Comparison of ENCODE assay signal across 11 cellular contexts in the genomic region with DNA sequence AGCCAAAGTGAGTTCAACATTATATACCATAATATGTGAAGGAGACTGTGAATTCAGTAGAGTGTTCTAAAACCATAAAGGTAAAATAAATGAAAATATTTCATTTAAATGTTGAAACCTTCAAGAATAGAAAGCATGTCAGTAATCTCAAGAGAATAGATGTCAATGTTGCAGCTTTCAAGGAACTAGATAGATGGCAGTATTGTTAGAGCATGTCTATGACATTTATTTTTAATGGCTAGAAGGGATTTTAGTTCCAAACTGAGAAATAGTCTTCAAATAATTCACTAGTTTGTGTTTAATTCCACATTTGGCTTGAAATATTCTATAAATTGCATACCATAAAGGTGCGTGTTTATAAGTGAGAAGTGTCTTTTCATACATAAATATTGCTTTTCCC.
DNase-seq lines count a peak whose midpoint lies in the region; ATAC-seq, FAIRE-seq and TF ChIP-seq lines count a peak whose summit lies in the region.
"Had no signal": no experiment of that assay in that cellular context is flagged by ENCODE, and none has a peak within 500 bp of the region (broad histone marks: within the 10 kb centered on the region; RNA-seq: fewer than 3 reads in every experiment).

No MANE protein-coding gene starts in this region.

- H3K79me1 ChIP-seq in IMR-90 (ENCODE audit: low read depth in 1 of 2, low read length in 2 of 2): no peaks in the 10 kb centered on the region
- H3K79me1 ChIP-seq in mesendoderm (ENCODE audit: low read length): no peaks in the 10 kb centered on the region

- H3K4ac ChIP-seq in IMR-90 (ENCODE audit: low read depth, low read length) (no peak overlapping the region), mesendoderm (ENCODE audit: low read depth, low read length) (no peak overlapping the region)

- peak; percentile 16 for FAIRE-seq in D721Med (lab: Jason Lieb, UNC)
- FAIRE-seq: islet of Langerhans, TTC549 had no signal

- no TSS peak for BruUV-seq in IMR-90 (replicated peaks; lab: Mats Ljungman, UMichigan)

- no peak overlapping the region for H4K8ac ChIP-seq in IMR-90 (ENCODE audit: low read depth in 2 of 2, low read length in 2 of 2)
- H4K8ac ChIP-seq in mesendoderm (ENCODE audit: low read depth, low read length): no peak overlapping the region

- H3K4me3 ChIP-seq in IMR-90 (ENCODE audit: insufficient read depth, low read depth, low read length) (no peak overlapping the region), mesendoderm (ENCODE audit: low read length) (no peak overlapping the region), SJCRH30 (no peak overlapping the region)
- H3K4me3 ChIP-seq: skin epidermis had no signal

- H2BK20ac ChIP-seq in IMR-90 (ENCODE audit: low read depth, low read length): no peak overlapping the region

- H3K23ac ChIP-seq in IMR-90 (ENCODE audit: low read depth, low read length) (no peak overlapping the region), mesendoderm (ENCODE audit: low read length) (no peak overlapping the region)

- H2AK5ac ChIP-seq in IMR-90 (ENCODE audit: low read depth, low read length): no peak overlapping the region
- no peak overlapping the region for H2AK5ac ChIP-seq in mesendoderm (ENCODE audit: low read length)

- no peak for TF ChIP-seq POLR2A in IMR-90 (IDR thresholded peaks at IDR 0.05; ENCODE audit: low read depth, low read length)

- H2BK15ac ChIP-seq in IMR-90 (ENCODE audit: low read depth, low read length) (no peak overlapping the region), mesendoderm (replicated peaks; ENCODE audit: low read depth) (no peak overlapping the region)

- H3K79me2 ChIP-seq in mesendoderm (ENCODE audit: control insufficient read depth, insufficient read depth, low read length): no peaks in the 10 kb centered on the region

- no peaks in the 10 kb centered on the region for H3K9me3 ChIP-seq in IMR-90 (ENCODE audit: control insufficient read depth, insufficient read depth, low read length)
- no peaks in the 10 kb centered on the region for H3K9me3 ChIP-seq in SJCRH30 (replicated peaks)

- TF ChIP-seq CTCF in D721Med (IDR thresholded peaks at IDR 0.05; ENCODE audit: insufficient read depth, missing control alignments) (peak; percentile 25), IMR-90 (conservative IDR thresholded peaks at IDR 0.05; ENCODE audit: low read depth, low read length) (peak; percentile 24; the same call in 1 of the 2 replicates)

- POLR2A ChIA-PET in IMR-90 (lab: Charles Lee; ENCODE audit: unreplicated experiment): no interaction called here

- no peak overlapping the region for H4K91ac ChIP-seq in IMR-90 (ENCODE audit: insufficient read depth, low read depth, low read length)

- H2BK5ac ChIP-seq in IMR-90 (ENCODE audit: low read depth, low read length, poor library complexity, severe bottlenecking) (no peak overlapping the region), mesendoderm (ENCODE audit: low read length) (no peak overlapping the region)

- H3K56ac ChIP-seq in IMR-90 (ENCODE audit: extremely low read depth, insufficient read depth, low read length) (no peak overlapping the region), mesendoderm (ENCODE audit: low read length) (no peak overlapping the region)

- no peak for TF ChIP-seq RAD21 in IMR-90 (IDR thresholded peaks at IDR 0.05; ENCODE audit: low read length)

- H4K5ac ChIP-seq in IMR-90 (ENCODE audit: low read depth, low read length): no peak overlapping the region
- no peak overlapping the region for H4K5ac ChIP-seq in mesendoderm (ENCODE audit: low read length)

- H3K36me3 ChIP-seq in IMR-90 (ENCODE audit: control insufficient read depth, insufficient read depth, low read length) (no peaks in the 10 kb centered on the region), mesendoderm (ENCODE audit: control insufficient read depth, insufficient read depth, low read length) (no peaks in the 10 kb centered on the region), SJCRH30 (no peaks in the 10 kb centered on the region)

- H3K9ac ChIP-seq in IMR-90 (ENCODE audit: low read depth, low read length): no peak overlapping the region
- no peak overlapping the region for H3K9ac ChIP-seq in mesendoderm (ENCODE audit: low read length)

- H3K9me1 ChIP-seq in IMR-90 (ENCODE audit: insufficient read depth, low read length): no peaks in the 10 kb centered on the region

- no peak overlapping the region for H3K27ac ChIP-seq in IMR-90 (ENCODE audit: insufficient read depth, low read length)
- H3K27ac ChIP-seq in mesendoderm (ENCODE audit: low read depth, low read length): no peak overlapping the region
- no peak overlapping the region for H3K27ac ChIP-seq in SJCRH30
- H3K27ac ChIP-seq: skin epidermis had no signal

- H2AFZ ChIP-seq in IMR-90 (replicated peaks; ENCODE audit: low read length, poor library complexity): no peak overlapping the region

- no peaks in the 10 kb centered on the region for H4K20me1 ChIP-seq in IMR-90 (ENCODE audit: insufficient read depth, low read length)

- dilution Hi-C loops in IMR-90 (cut with HindIII; ENCODE audit: low sequenced_read_pairs, unreplicated experiment): no loop called here

- intact Hi-C loops in IMR-90 (cut with micrococcal nuclease): loop anchor here (1.0 to 10.0 kb wide), 3 partner anchors 54 to 320 kb away; no protein-coding TSS in a partner anchor

- H3K14ac ChIP-seq in IMR-90 (replicated peaks; ENCODE audit: low read depth, low read length): no peak overlapping the region

- no peak for DNase-seq in D721Med (ENCODE audit: insufficient read length, low spot score)
- no peak for DNase-seq in IMR-90
- peak; percentile 1 for DNase-seq in amniotic epithelial cell (ENCODE audit: low read depth)
- peak; percentile 5 for DNase-seq in mesendoderm
- DNase-seq in activated CD4-positive, alpha-beta T cell treated with anti-CD3 and anti-CD28 coated beads, Interleukin-2, amount 50 U/mL, for 1 hour: no peak
- no peak for DNase-seq in SJCRH30
- DNase-seq: cortex of kidney had no signal

- H3K4me2 ChIP-seq in IMR-90 (ENCODE audit: low read depth, low read length): no peak overlapping the region
- no peak overlapping the region for H3K4me2 ChIP-seq in mesendoderm (ENCODE audit: low read length)

- H2BK120ac ChIP-seq in IMR-90 (ENCODE audit: low read depth, low read length): no peak overlapping the region
- H2BK120ac ChIP-seq in mesendoderm (ENCODE audit: low read depth, low read length): no peak overlapping the region

- H3K27me3 ChIP-seq in IMR-90 (ENCODE audit: control insufficient read depth, insufficient read depth, low read length): no peaks in the 10 kb centered on the region
- no peaks in the 10 kb centered on the region for H3K27me3 ChIP-seq in mesendoderm (ENCODE audit: insufficient read depth, low read length, poor library complexity)
- H3K27me3 ChIP-seq in SJCRH30: no peaks in the 10 kb centered on the region

- WGBS in IMR-90 (ENCODE audit: extremely low coverage in 2 of 2, insufficient read length in 1 of 2), 2 experiments: no CpG with 5 or more reads among the region's 1 CpG
- no CpG with 5 or more reads among the region's 1 CpG for WGBS in mesendoderm (ENCODE audit: extremely low coverage, insufficient coverage, low lambda C conversion rate)

- no peak overlapping the region for H2AK9ac ChIP-seq in IMR-90 (replicated peaks; ENCODE audit: low read depth, low read length, poor library complexity)

- in situ Hi-C loops in IMR-90 (cut with MboI; ENCODE audit: low sequenced_read_pairs): no loop called here

- CTCF ChIA-PET in IMR-90 (lab: Yijun Ruan, JAX): interaction anchor here (0.8 to 0.9 kb wide), 2 partner anchors 11 to 342 kb away, joined by 3 to 6 read pairs; no protein-coding TSS in a partner anchor

- H3K18ac ChIP-seq in IMR-90 (ENCODE audit: low read depth, low read length) (no peak overlapping the region), mesendoderm (ENCODE audit: low read length) (no peak overlapping the region)

- ATAC-seq in IMR-90 (ENCODE audit: low read depth) (no peak), HG03135 (IDR thresholded peaks at IDR 0.05; ENCODE audit: unreplicated experiment) (no peak)

- H3K4me1 ChIP-seq in IMR-90 (ENCODE audit: control insufficient read depth, insufficient read depth, low read length) (no peaks in the 10 kb centered on the region), mesendoderm (ENCODE audit: control insufficient read depth, low read depth, low read length) (no peaks in the 10 kb centered on the region), SJCRH30 (no peaks in the 10 kb centered on the region)

TF ChIP-seq in IMR-90, 13 proteins besides CTCF, POLR2A, EP300 and RAD21:
- TF ChIP-seq RCOR1 (IDR thresholded peaks at IDR 0.05; ENCODE audit: insufficient replicate concordance, low read length): no peak
- TF ChIP-seq, protein P1, sequence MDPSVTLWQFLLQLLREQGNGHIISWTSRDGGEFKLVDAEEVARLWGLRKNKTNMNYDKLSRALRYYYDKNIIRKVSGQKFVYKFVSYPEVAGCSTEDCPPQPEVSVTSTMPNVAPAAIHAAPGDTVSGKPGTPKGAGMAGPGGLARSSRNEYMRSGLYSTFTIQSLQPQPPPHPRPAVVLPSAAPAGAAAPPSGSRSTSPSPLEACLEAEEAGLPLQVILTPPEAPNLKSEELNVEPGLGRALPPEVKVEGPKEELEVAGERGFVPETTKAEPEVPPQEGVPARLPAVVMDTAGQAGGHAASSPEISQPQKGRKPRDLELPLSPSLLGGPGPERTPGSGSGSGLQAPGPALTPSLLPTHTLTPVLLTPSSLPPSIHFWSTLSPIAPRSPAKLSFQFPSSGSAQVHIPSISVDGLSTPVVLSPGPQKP (IDR thresholded peaks at IDR 0.05; ENCODE audit: borderline replicate concordance, low read depth, low read length): no peak
- no peak for TF ChIP-seq CHD1 (IDR thresholded peaks at IDR 0.05; ENCODE audit: low read depth, low read length)
- TF ChIP-seq MXI1 (IDR thresholded peaks at IDR 0.05; ENCODE audit: borderline replicate concordance, low read depth, low read length): no peak
- no peak for TF ChIP-seq BHLHE40 (IDR thresholded peaks at IDR 0.05; ENCODE audit: low read depth, low read length)
- no peak for TF ChIP-seq CEBPB (IDR thresholded peaks at IDR 0.05; ENCODE audit: low read depth, low read length)
- TF ChIP-seq NFE2L2 (IDR thresholded peaks at IDR 0.05; ENCODE audit: low read depth, low read length): no peak
- no peak for TF ChIP-seq MAZ (IDR thresholded peaks at IDR 0.05; ENCODE audit: borderline replicate concordance, low read depth, low read length)
- TF ChIP-seq RFX5 (IDR thresholded peaks at IDR 0.05; ENCODE audit: low read depth, low read length): no peak
- TF ChIP-seq FOS (IDR thresholded peaks at IDR 0.05; ENCODE audit: low read depth, low read length): no peak
- TF ChIP-seq MAFK (IDR thresholded peaks at IDR 0.05; ENCODE audit: low read depth, low read length): no peak
- no peak for TF ChIP-seq USF2 (IDR thresholded peaks at IDR 0.05; ENCODE audit: low read depth, low read length)
- TF ChIP-seq SMC3 (IDR thresholded peaks at IDR 0.05; ENCODE audit: low read depth, low read length): no peak
TF ChIP-seq in IMR-90: peak in this region for 0.

Comparison
In these comparisons a context has a peak if more than half of its experiments do, and no peak if none do; other contexts are left out.
1. DNase-seq: peak in amniotic epithelial cell (single experiment) and mesendoderm (single experiment); none in D721Med (single experiment), IMR-90 (single experiment), activated CD4-positive, alpha-beta T cell treated with anti-CD3 and anti-CD28 coated beads, Interleukin-2, amount 50 U/mL, for 1 hour (single experiment) and SJCRH30 (0 of 2).